Comparison of ENCODE assay signal across 16 cellular contexts in the genomic region with DNA sequence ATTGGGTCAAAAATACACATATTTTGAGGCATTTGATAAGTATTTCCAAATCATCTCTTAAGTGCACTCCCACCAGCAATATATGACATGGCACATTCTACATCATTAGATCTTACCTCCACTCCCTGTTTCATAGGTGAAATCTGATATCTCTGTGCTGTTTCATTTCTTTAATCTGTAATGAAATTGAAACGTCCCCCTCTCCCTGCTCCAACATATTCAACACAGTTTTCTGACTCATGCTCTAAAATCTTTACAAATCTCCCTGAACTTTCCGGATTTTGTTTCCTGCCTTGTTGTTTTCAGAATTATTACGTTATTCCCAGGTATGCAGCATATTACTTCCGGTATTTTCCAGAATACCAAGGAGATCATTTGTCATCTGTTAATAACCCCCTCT.
A peak's percentile ranks its signal among the peaks of the same experiment; 100 is the strongest.
DNase-seq lines count a peak whose midpoint lies in the region; ATAC-seq and TF ChIP-seq lines count a peak whose summit lies in the region.
"Had no signal": no experiment of that assay in that cellular context is flagged by ENCODE, and none has a peak within 500 bp of the region (broad histone marks: within the 10 kb centered on the region; RNA-seq: fewer than 3 reads in every experiment).

No MANE protein-coding gene starts in this region.

- H3K27me3 Mint-ChIP-seq in Calu3 (ENCODE audit: unreplicated experiment) (no peaks in the 10 kb centered on the region), neural progenitor cell (ENCODE audit: insufficient read depth, low read depth) (peaks cover 2% of the 10 kb centered on the region)

- H3K27ac Mint-ChIP-seq in Calu3 (ENCODE audit: unreplicated experiment) (no peak overlapping the region), neural progenitor cell (no peak overlapping the region)

- H3K9me3 ChIP-seq in PC-3 (ENCODE audit: low read length) (no peaks in the 10 kb centered on the region), neural progenitor cell (ENCODE audit: low read depth) (no peaks in the 10 kb centered on the region)
- H3K9me3 ChIP-seq: ascending aorta, BLaER1, tibial nerve had no signal

- peak overlapping the region; percentile 70 for H3K4me3 ChIP-seq in PC-3 (ENCODE audit: low read length)
- H3K4me3 ChIP-seq in neural progenitor cell = no peak overlapping the region
- H3K4me3 ChIP-seq: BLaER1 had no signal

- H3K36me3 Mint-ChIP-seq in Calu3 (ENCODE audit: insufficient read depth, unreplicated experiment) (peaks cover 6% of the 10 kb centered on the region), neural progenitor cell (no peaks in the 10 kb centered on the region)

- H2AFZ ChIP-seq in PC-3 (ENCODE audit: low read length) (peak overlapping the region; percentile 76), neural progenitor cell (replicated peaks) (no peak overlapping the region)

- CTCF ChIA-PET in Calu3 (lab: Charles Lee) = no interaction called here
- CTCF ChIA-PET in PC-3 (lab: Charles Lee) = no interaction called here

- H3K79me2 ChIP-seq in PC-3 (ENCODE audit: low read length) = no peaks in the 10 kb centered on the region
- H3K79me2 ChIP-seq in neural progenitor cell (ENCODE audit: low read depth) = no peaks in the 10 kb centered on the region

- H3K4me1 ChIP-seq in PC-3 (ENCODE audit: insufficient read depth, low read length) (peaks cover 29% of the 10 kb centered on the region), neural progenitor cell (peaks cover 31% of the 10 kb centered on the region)
- H3K4me1 ChIP-seq: BLaER1 had no signal

- H3K27ac ChIP-seq in PC-3 (ENCODE audit: low read length) (peak overlapping the region; percentile 43), neural progenitor cell (no peak overlapping the region)
- H3K27ac ChIP-seq: ascending aorta, BLaER1, tibial nerve had no signal

- H3K4me1 Mint-ChIP-seq in Calu3 (ENCODE audit: low read depth, unreplicated experiment) (peaks cover 27% of the 10 kb centered on the region), neural progenitor cell (peaks cover 21% of the 10 kb centered on the region)

- H3K4me2 ChIP-seq in PC-3 (ENCODE audit: low read length) (peak overlapping the region; percentile 93), neural progenitor cell (no peak overlapping the region)
- H3K4me2 ChIP-seq: BLaER1 had no signal

- TF ChIP-seq CTCF in Calu3 (IDR thresholded peaks at IDR 0.05; ENCODE audit: unreplicated experiment) (no peak), PC-3 (conservative IDR thresholded peaks at IDR 0.05; ENCODE audit: low read depth, low read length) (no peak), neural progenitor cell (IDR thresholded peaks at IDR 0.05) (no peak)

- H3K9ac ChIP-seq in PC-3 (ENCODE audit: low read length) (no peak overlapping the region), neural progenitor cell (no peak overlapping the region)
- H3K9ac ChIP-seq: BLaER1 had no signal

- no peaks in the 10 kb centered on the region for H4K20me1 ChIP-seq in PC-3 (ENCODE audit: low read length)
- H4K20me1 ChIP-seq in neural progenitor cell (ENCODE audit: low read depth) = no peaks in the 10 kb centered on the region
- H4K20me1 ChIP-seq: BLaER1 had no signal

- POLR2A ChIA-PET in PC-3 (lab: Charles Lee; ENCODE audit: unreplicated experiment) = no interaction called here

- peaks cover 6% of the 10 kb centered on the region for H3F3A ChIP-seq in PC-3 (ENCODE audit: low read length, unreplicated experiment)
- H3F3A ChIP-seq in neural progenitor cell (ENCODE audit: low read depth) = peaks cover 24% of the 10 kb centered on the region

- H3K27me3 ChIP-seq in PC-3 (ENCODE audit: low read length) (no peaks in the 10 kb centered on the region), neural progenitor cell (peaks cover 22% of the 10 kb centered on the region)
- H3K27me3 ChIP-seq: ascending aorta had no signal

- H3K4me3 Mint-ChIP-seq in Calu3 (ENCODE audit: low read depth, unreplicated experiment) (peak overlapping the region; percentile 79), neural progenitor cell (peak overlapping the region; percentile 81)

- H3K36me3 ChIP-seq in PC-3 (ENCODE audit: low read depth, low read length) (no peaks in the 10 kb centered on the region), neural progenitor cell (no peaks in the 10 kb centered on the region)
- H3K36me3 ChIP-seq: ascending aorta, BLaER1, tibial nerve had no signal

- DNase-seq in Calu3 (no peak), PC-3 (peak; percentile 93), dermis blood vessel endothelial cell (peak; percentile 59), neural progenitor cell (ENCODE audit: low spot score) (no peak), T1000 (lab: John Stamatoyannopoulos, UW) (no peak)
- DNase-seq: activated T-cell treated with anti-CD3 and anti-CD28 coated beads, Interleukin-2, amount 50 U/mL, for 4 hours; NCI-H1105; NCI-H345; OCI-M1 had no signal

- H3K9me2 ChIP-seq in PC-3 (replicated peaks; ENCODE audit: low read length) = no peaks in the 10 kb centered on the region

- intact Hi-C loops in Calu3 (cut with micrococcal nuclease; ENCODE audit: unreplicated experiment) = no loop called here
- intact Hi-C loops in PC-3 (cut with micrococcal nuclease) = loop anchor here (2.0 kb wide), 3 partner anchors 95 to 357 kb away; no protein-coding TSS in a partner anchor

- H3K9me3 Mint-ChIP-seq in Calu3 (ENCODE audit: low read depth, unreplicated experiment) = no peaks in the 10 kb centered on the region
- no peaks in the 10 kb centered on the region for H3K9me3 Mint-ChIP-seq in neural progenitor cell
- H3K9me3 Mint-ChIP-seq: activated T-cell treated with anti-CD3 and anti-CD28 coated beads, Interleukin-2, amount 50 U/mL, for 4 hours had no signal

- ATAC-seq in PC-3 (peak; percentile 21), GM19023 (IDR thresholded peaks at IDR 0.05; ENCODE audit: unreplicated experiment) (no peak), HG03139 (IDR thresholded peaks at IDR 0.05; ENCODE audit: unreplicated experiment) (no peak), HG03571 (IDR thresholded peaks at IDR 0.05; ENCODE audit: unreplicated experiment) (no peak)
- ATAC-seq: HepG2 had no signal

- BruUV-seq in Calu3 (replicated peaks; lab: Mats Ljungman, UMichigan) (no TSS peak), PC-3 (replicated peaks; lab: Mats Ljungman, UMichigan) (no TSS peak)

Comparison
In these comparisons a context has a peak if more than half of its experiments do, and no peak if none do; other contexts are left out.
1. DNase-seq: peak in PC-3 (single experiment) and dermis blood vessel endothelial cell (single experiment); none in Calu3 (single experiment), neural progenitor cell (single experiment) and T1000 (single experiment).